ENCODE assay signal across 9 cellular contexts in the genomic region with DNA sequence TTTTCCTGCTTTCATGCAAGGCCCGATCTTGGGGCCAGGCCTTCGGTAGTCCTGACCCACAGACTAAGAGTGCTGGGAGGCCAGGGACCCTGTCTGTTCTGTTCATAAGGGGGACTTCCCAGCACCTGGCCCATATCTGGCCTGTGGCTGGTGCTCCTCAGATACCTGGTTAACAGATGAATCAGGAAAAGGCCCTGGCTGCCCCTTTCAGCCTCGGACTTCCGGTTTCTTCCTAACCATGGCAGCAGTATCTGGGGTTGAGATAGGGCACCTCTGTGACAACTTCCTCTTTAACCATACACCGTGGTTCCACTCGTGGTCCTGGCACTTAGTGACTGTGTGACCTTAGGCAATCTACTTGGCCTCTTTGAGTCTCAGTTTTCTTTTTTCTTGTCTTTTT. TPM values are rescaled to one million over a fixed set of nuclear protein-coding genes. Genes with fewer than 3 reads are reported as not detected.
DNase-seq lines count a peak whose midpoint lies in the region; ATAC-seq and TF ChIP-seq lines count a peak whose summit lies in the region.
"Had no signal": no experiment of that assay in that cellular context is flagged by ENCODE, and none has a peak within 500 bp of the region (broad histone marks: within the 10 kb centered on the region; RNA-seq: fewer than 3 reads in every experiment).

No MANE protein-coding gene starts in this region.

- H3K27me3 ChIP-seq in OCI-LY3 (ENCODE audit: low read depth, low read length) (no peaks in the 10 kb centered on the region), neural progenitor cell (no peaks in the 10 kb centered on the region)
- no peaks in the 10 kb centered on the region for H3K27me3 ChIP-seq in CD8-positive, alpha-beta T cell (ENCODE audit: insufficient read depth, low read length)
- H3K27me3 ChIP-seq in effector memory CD4-positive, alpha-beta T cell (replicated peaks; ENCODE audit: control insufficient read depth, insufficient read depth, low read length, poor library complexity, severe bottlenecking) = no peaks in the 10 kb centered on the region

- intact Hi-C loops in CD8-positive, alpha-beta T cell (cut with DNase I, micrococcal nuclease) = no loop called here

- H3K4me3 ChIP-seq in OCI-LY3 (ENCODE audit: low read length) = peak overlapping the region; percentile 65
- no peak overlapping the region for H3K4me3 ChIP-seq in neural progenitor cell
- no peak overlapping the region for H3K4me3 ChIP-seq in CD8-positive, alpha-beta T cell (ENCODE audit: low read depth, low read length)
- H3K4me3 ChIP-seq in effector memory CD4-positive, alpha-beta T cell (ENCODE audit: insufficient read depth, low read depth, low read length, poor library complexity, severe bottlenecking) = no peak overlapping the region

- H3K27me3 Mint-ChIP-seq in neural progenitor cell (ENCODE audit: insufficient read depth, low read depth) = peaks cover 3% of the 10 kb centered on the region
- H3K27me3 Mint-ChIP-seq in CD8-positive, alpha-beta T cell (ENCODE audit: low read depth) = no peaks in the 10 kb centered on the region

- H3K4me1 ChIP-seq in OCI-LY3 (ENCODE audit: low read length) = peaks cover 59% of the 10 kb centered on the region
- H3K4me1 ChIP-seq in neural progenitor cell = no peaks in the 10 kb centered on the region
- peaks cover 9% of the 10 kb centered on the region for H3K4me1 ChIP-seq in CD8-positive, alpha-beta T cell (ENCODE audit: insufficient read depth, low read length)
- no peaks in the 10 kb centered on the region for H3K4me1 ChIP-seq in effector memory CD4-positive, alpha-beta T cell (ENCODE audit: control insufficient read depth, insufficient read depth, low read length, poor library complexity, severe bottlenecking)

- H3K27ac ChIP-seq in OCI-LY3 (ENCODE audit: low read length) (peak overlapping the region; percentile 100), neural progenitor cell (no peak overlapping the region)
- no peak overlapping the region for H3K27ac ChIP-seq in CD8-positive, alpha-beta T cell (ENCODE audit: low read depth, low read length)
- no peak overlapping the region for H3K27ac ChIP-seq in effector memory CD4-positive, alpha-beta T cell (ENCODE audit: insufficient read depth, low read length, poor library complexity, severe bottlenecking)
- H3K27ac ChIP-seq: 22Rv1 had no signal

- H3K36me3 Mint-ChIP-seq in neural progenitor cell = no peaks in the 10 kb centered on the region
- no peaks in the 10 kb centered on the region for H3K36me3 Mint-ChIP-seq in CD8-positive, alpha-beta T cell

- TF ChIP-seq CTCF in OCI-LY3 (IDR thresholded peaks at IDR 0.05; ENCODE audit: low read depth, low read length) = no peak
- no peak for TF ChIP-seq CTCF in neural progenitor cell (IDR thresholded peaks at IDR 0.05)
- TF ChIP-seq CTCF in CD8-positive, alpha-beta T cell (IDR thresholded peaks at IDR 0.05) = no peak

- H3K9ac ChIP-seq in OCI-LY3 (ENCODE audit: low read length) (peak overlapping the region; percentile 77), neural progenitor cell (no peak overlapping the region)

- POLR2A ChIA-PET in CD8-positive, alpha-beta T cell (lab: Charles Lee) = no interaction called here

- ATAC-seq in HG02870 (IDR thresholded peaks at IDR 0.05; ENCODE audit: unreplicated experiment) = peak; percentile 44
- ATAC-seq in CD8-positive, alpha-beta T cell = no peak

- no peaks in the 10 kb centered on the region for H3F3A ChIP-seq in neural progenitor cell (ENCODE audit: low read depth)

- peaks cover 10% of the 10 kb centered on the region for H3K4me1 Mint-ChIP-seq in neural progenitor cell
- peaks cover 20% of the 10 kb centered on the region for H3K4me1 Mint-ChIP-seq in CD8-positive, alpha-beta T cell (ENCODE audit: low read depth)

- H3K79me2 ChIP-seq in OCI-LY3 (ENCODE audit: low read length) (peaks cover 87% of the 10 kb centered on the region), neural progenitor cell (ENCODE audit: low read depth) (no peaks in the 10 kb centered on the region)

- H3K4me3 Mint-ChIP-seq in neural progenitor cell = no peak overlapping the region
- no peak overlapping the region for H3K4me3 Mint-ChIP-seq in CD8-positive, alpha-beta T cell

- peaks cover 36% of the 10 kb centered on the region for H3K36me3 ChIP-seq in OCI-LY3 (replicated peaks; ENCODE audit: low read depth, low read length)
- H3K36me3 ChIP-seq in neural progenitor cell = no peaks in the 10 kb centered on the region
- no peaks in the 10 kb centered on the region for H3K36me3 ChIP-seq in CD8-positive, alpha-beta T cell (ENCODE audit: insufficient read depth, low read length)
- H3K36me3 ChIP-seq in effector memory CD4-positive, alpha-beta T cell (ENCODE audit: control insufficient read depth, insufficient read depth, low read length) = no peaks in the 10 kb centered on the region

- CTCF ChIA-PET in CD8-positive, alpha-beta T cell (lab: Charles Lee) = no interaction called here

- H4K20me1 ChIP-seq in OCI-LY3 (ENCODE audit: insufficient read depth, low read length) = peaks cover 31% of the 10 kb centered on the region
- no peaks in the 10 kb centered on the region for H4K20me1 ChIP-seq in neural progenitor cell (ENCODE audit: low read depth)

- H3K4me2 ChIP-seq in OCI-LY3 (ENCODE audit: low read length) (peak overlapping the region; percentile 86), neural progenitor cell (no peak overlapping the region)

- H2AFZ ChIP-seq in OCI-LY3 (ENCODE audit: low read depth, low read length) = no peak overlapping the region
- no peak overlapping the region for H2AFZ ChIP-seq in neural progenitor cell (replicated peaks)

- H3K27ac Mint-ChIP-seq in neural progenitor cell = peak overlapping the region; percentile 43
- H3K27ac Mint-ChIP-seq in CD8-positive, alpha-beta T cell = no peak overlapping the region

- H3K9me3 ChIP-seq in OCI-LY3 (ENCODE audit: insufficient read depth, low read length) = no peaks in the 10 kb centered on the region
- no peaks in the 10 kb centered on the region for H3K9me3 ChIP-seq in neural progenitor cell (ENCODE audit: low read depth)
- H3K9me3 ChIP-seq in CD8-positive, alpha-beta T cell (ENCODE audit: low read length) = no peaks in the 10 kb centered on the region
- no peaks in the 10 kb centered on the region for H3K9me3 ChIP-seq in effector memory CD4-positive, alpha-beta T cell (ENCODE audit: control insufficient read depth, low read length)

- no peaks in the 10 kb centered on the region for H3K9me3 Mint-ChIP-seq in neural progenitor cell
- H3K9me3 Mint-ChIP-seq in CD8-positive, alpha-beta T cell = no peaks in the 10 kb centered on the region

- peak; percentile 32 for DNase-seq in NK-92 treated with Interleukin-12 subunit alpha and Interleukin-12 subunit beta, amount 100 ng/mL, for 24 hours (lab: John Stamatoyannopoulos, UW)
- no peak for DNase-seq in NK-92 (lab: John Stamatoyannopoulos, UW; ENCODE audit: unreplicated experiment)
- no peak for DNase-seq in neural progenitor cell (ENCODE audit: low spot score)
- no peak for DNase-seq in CD8-positive, alpha-beta T cell
- DNase-seq in effector memory CD4-positive, alpha-beta T cell = no peak
- no peak for DNase-seq in stimulated activated CD4-positive, alpha-beta T cell treated with anti-CD3 and anti-CD28 coated beads, Interleukin-2, amount 100 ng/mL, for 48 hours

RNA-seq across cellular contexts. Expression of gene PLCG2, which starts 18.4 kb away (rescaled TPM):
- 2.7 and 5.0 TPM in 2 replicates for total RNA-seq in neural progenitor cell (ENCODE audit: low replicate concordance)
- total RNA-seq in CD8-positive, alpha-beta T cell = 10 to 100 TPM in 1 of 2 experiments, 1 to 10 TPM in 1; 7.6 to 10.2 TPM
